ENCODE assay signal across 8 cellular contexts in the genomic region with DNA sequence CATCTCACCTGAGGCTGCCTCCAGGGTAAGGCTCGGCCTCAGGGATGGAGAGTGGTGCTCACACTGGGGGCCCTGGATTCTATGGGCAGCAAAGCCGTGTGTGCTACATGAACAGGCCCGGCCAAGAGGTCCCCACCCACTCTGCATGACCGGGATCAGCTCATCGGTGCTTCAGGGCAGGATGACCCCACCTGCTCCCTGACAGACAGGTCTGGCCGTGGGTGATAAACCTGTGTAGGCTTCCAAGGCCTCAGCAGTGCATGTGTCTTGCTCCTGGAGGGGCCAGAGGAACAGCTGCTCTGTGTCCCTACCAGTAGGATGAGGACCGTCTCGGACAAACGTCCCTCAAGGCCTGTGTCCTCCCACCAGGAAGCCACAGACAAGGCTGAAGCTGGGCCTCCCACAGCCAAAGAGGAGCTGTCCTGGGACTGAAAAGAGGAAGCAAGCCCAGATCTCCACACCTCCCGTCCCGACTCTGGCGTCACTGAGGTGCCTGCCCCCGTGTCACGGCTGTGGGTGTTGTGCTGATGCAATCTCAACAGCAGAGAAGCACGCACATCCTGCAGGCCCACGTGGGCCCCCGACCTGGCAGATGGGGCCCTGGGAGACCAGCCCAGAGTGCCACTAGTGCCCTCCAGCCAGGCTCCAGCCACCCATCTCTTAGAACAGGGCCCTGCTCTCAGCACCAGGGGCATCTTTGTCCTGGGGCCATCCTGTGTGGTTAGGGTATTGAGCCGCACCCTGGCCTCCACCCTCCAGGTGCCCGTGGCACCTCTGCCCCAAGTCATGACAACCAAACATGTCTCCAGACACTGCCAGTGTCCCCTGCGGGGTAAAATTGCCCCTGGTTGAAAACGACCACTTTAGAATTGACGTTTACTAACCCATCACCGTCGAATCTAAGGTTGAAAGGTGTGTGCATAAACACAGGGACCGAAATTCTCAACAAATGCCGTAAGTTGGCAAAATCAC.
A peak's percentile ranks its signal among the peaks of the same experiment; 100 is the strongest.
DNase-seq lines count a peak whose midpoint lies in the region; ATAC-seq and TF ChIP-seq lines count a peak whose summit lies in the region.
"Not testable (repeated sequence)": the region's sequence is repeated elsewhere in the genome, so short reads cannot be mapped to it uniquely, and the experiment has no call there.

No MANE protein-coding gene starts in this region.

- peak overlapping the region; percentile 22 for H3K27ac Mint-ChIP-seq in activated T-helper 17 cell treated with anti-CD3 and anti-CD28 coated beads, Interleukin-2, amount 50 U/mL, for 72 hours

- TF ChIP-seq CTCF in psoas muscle (IDR thresholded peaks at IDR 0.05), result not testable (repeated sequence)

- not testable (repeated sequence) for H3K4me1 Mint-ChIP-seq in activated T-helper 17 cell treated with anti-CD3 and anti-CD28 coated beads, Interleukin-2, amount 50 U/mL, for 72 hours

- not testable (repeated sequence) for H3K27me3 Mint-ChIP-seq in activated T-helper 17 cell treated with anti-CD3 and anti-CD28 coated beads, Interleukin-2, amount 50 U/mL, for 72 hours

- H3K27me3 ChIP-seq in psoas muscle (ENCODE audit: insufficient read depth in 3 of 3, low read length in 2 of 3), result not testable (repeated sequence)

- intact Hi-C loops in Right ventricle myocardium superior (cut with DNase I); psoas muscle (cut with DNase I): not testable (repeated sequence)

- 64 to 81% methylated on average over 20 to 21 of the region's 26 CpGs; no CpG with 5 or more reads in 1 of the 3 donors for WGBS in psoas muscle, 3 donors

- DNase-seq in ELR (ENCODE audit: low read depth) (peak; percentile 0), Right ventricle myocardium superior (peak; percentile 89), psoas muscle (peak; percentile 46 to 89)
- DNase-seq in activated CD4-positive, CD25-positive, alpha-beta regulatory T cell treated with anti-CD3 and anti-CD28 coated beads, Interleukin-2, amount 50 U/mL, for 16 hours (ENCODE audit: low read depth, low spot score), result peak; percentile 34
- peak; percentile 12 for DNase-seq in stimulated activated CD8-positive, alpha-beta memory T cell treated with anti-CD3 and anti-CD28 coated beads, Interleukin-7, amount 100 ng/mL, for 24 hours (ENCODE audit: low read depth)

- not testable (repeated sequence) for H3K4me1 ChIP-seq in psoas muscle

- H3K36me3 Mint-ChIP-seq in activated T-helper 17 cell treated with anti-CD3 and anti-CD28 coated beads, Interleukin-2, amount 50 U/mL, for 72 hours (ENCODE audit: low read depth), result not testable (repeated sequence)

- H3K9me3 Mint-ChIP-seq in activated T-helper 17 cell treated with anti-CD3 and anti-CD28 coated beads, Interleukin-2, amount 50 U/mL, for 72 hours, result not testable (repeated sequence)

- H3K4me3 ChIP-seq in psoas muscle, result not testable (repeated sequence)

- H3K36me3 ChIP-seq in psoas muscle (ENCODE audit: insufficient read depth in 1 of 2, low read depth in 1 of 2), result not testable (repeated sequence)

- ATAC-seq in GM21529 (IDR thresholded peaks at IDR 0.05; ENCODE audit: unreplicated experiment) (peak; percentile 91), HG03139 (IDR thresholded peaks at IDR 0.05; ENCODE audit: unreplicated experiment) (peak; percentile 70), Right ventricle myocardium superior (ENCODE audit: poor library complexity) (peak; percentile 72), psoas muscle (peak in 3 of 4 donors; percentile 28 to 55 (median 43))
- peak; percentile 99 for ATAC-seq in activated T-helper 17 cell treated with anti-CD3 and anti-CD28 coated beads, Interleukin-2, amount 50 U/mL, for 72 hours (replicated peaks)

- not testable (repeated sequence) for H3K4me3 Mint-ChIP-seq in activated T-helper 17 cell treated with anti-CD3 and anti-CD28 coated beads, Interleukin-2, amount 50 U/mL, for 72 hours

- not testable (repeated sequence) for H3K27ac ChIP-seq in psoas muscle

- not testable (repeated sequence) for H3K9me3 ChIP-seq in psoas muscle

Comparison
In these comparisons a context has a peak if more than half of its experiments do, and no peak if none do; other contexts are left out.
1. DNase-seq: peak in every context shown above with its lines; median percentile 89 in Right ventricle myocardium superior; 68 in psoas muscle; 34 in activated CD4-positive, CD25-positive, alpha-beta regulatory T cell treated with anti-CD3 and anti-CD28 coated beads, Interleukin-2, amount 50 U/mL, for 16 hours; 12 in stimulated activated CD8-positive, alpha-beta memory T cell treated with anti-CD3 and anti-CD28 coated beads, Interleukin-7, amount 100 ng/mL, for 24 hours; 0 in ELR.
2. ATAC-seq: peak in every context shown above with its lines; median percentile 99 in activated T-helper 17 cell treated with anti-CD3 and anti-CD28 coated beads, Interleukin-2, amount 50 U/mL, for 72 hours; 91 in GM21529; 72 in Right ventricle myocardium superior; 70 in HG03139; 43 in psoas muscle.